In genomic region chr10:21953585-21954057, GRCh38 we compare ENCODE assay signal across 9 cellular contexts. TPM values are rescaled to one million over a fixed set of nuclear protein-coding genes. Genes with fewer than 3 reads are reported as not detected.
DNase-seq lines count a peak whose midpoint lies in the region; ATAC-seq and TF ChIP-seq lines count a peak whose summit lies in the region.
"Had no signal": no experiment of that assay in that cellular context is flagged by ENCODE, and none has a peak within 500 bp of the region (broad histone marks: within the 10 kb centered on the region; RNA-seq: fewer than 3 reads in every experiment).

No MANE protein-coding gene starts in this region.

- no peak for TF ChIP-seq CTCF in nephron progenitor cell (IDR thresholded peaks at IDR 0.05)

- ATAC-seq in GM21786 (IDR thresholded peaks at IDR 0.05; ENCODE audit: unreplicated experiment) (peak; percentile 60), GM18517 (IDR thresholded peaks at IDR 0.05; ENCODE audit: unreplicated experiment) (no peak), GM21360 (IDR thresholded peaks at IDR 0.05; ENCODE audit: unreplicated experiment) (no peak)

- H3K27ac Mint-ChIP-seq in immature natural killer cell (no peak overlapping the region), nephron progenitor cell (no peak overlapping the region)
- H3K27ac Mint-ChIP-seq: T-helper 1 cell treated with Interleukin-12 subunit alpha and Interleukin-12 subunit beta and Interleukin-4 antibody, amounts not matched to agents 30 μg/mL and 1 μg/mL, for 36 hours had no signal

- H3K4me3 Mint-ChIP-seq in immature natural killer cell, result no peak overlapping the region
- no peak overlapping the region for H3K4me3 Mint-ChIP-seq in nephron progenitor cell
- H3K4me3 Mint-ChIP-seq: T-helper 1 cell treated with Interleukin-12 subunit alpha and Interleukin-12 subunit beta and Interleukin-4 antibody, amounts not matched to agents 30 μg/mL and 1 μg/mL, for 36 hours had no signal

- H3K9me3 Mint-ChIP-seq in immature natural killer cell (no peaks in the 10 kb centered on the region), nephron progenitor cell (no peaks in the 10 kb centered on the region)
- H3K9me3 Mint-ChIP-seq: T-helper 1 cell treated with Interleukin-12 subunit alpha and Interleukin-12 subunit beta and Interleukin-4 antibody, amounts not matched to agents 30 μg/mL and 1 μg/mL, for 36 hours had no signal

- H3K4me1 Mint-ChIP-seq in immature natural killer cell, result peaks cover 10 to 41% of the 10 kb centered on the region in 2 donors
- peaks cover 6% of the 10 kb centered on the region for H3K4me1 Mint-ChIP-seq in nephron progenitor cell

- H3K27me3 Mint-ChIP-seq in immature natural killer cell (ENCODE audit: low read depth in 3 of 3) (no peaks in the 10 kb centered on the region), nephron progenitor cell (ENCODE audit: low read depth, poor library complexity) (no peaks in the 10 kb centered on the region)

- H3K36me3 Mint-ChIP-seq in immature natural killer cell (no peaks in the 10 kb centered on the region), nephron progenitor cell (ENCODE audit: low read depth) (no peaks in the 10 kb centered on the region)

- DNase-seq in DMS79 treated with DMSO at 0.1 percent for 48 hours (lab: John Stamatoyannopoulos, UW), result peak; percentile 27
- peak; percentile 14 for DNase-seq in NCI-H2029 (lab: John Stamatoyannopoulos, UW)
- DNase-seq in amniotic stem cell (lab: John Stamatoyannopoulos, UW), result peak; percentile 10
- DNase-seq in immature natural killer cell, result peak in 2 of 3 donors; percentile 7 to 31
- DNase-seq in nephron progenitor cell, result no peak

RNA-seq across cellular contexts. Expression of gene DNAJC1, which starts 49.9 kb away (rescaled TPM):
- polyA plus RNA-seq in immature natural killer cell, result 10 to 100 TPM; 25.6 to 69.3 (median 67.4) TPM
